Comparison of ENCODE assay signal across 7 cellular contexts in the genomic region with DNA sequence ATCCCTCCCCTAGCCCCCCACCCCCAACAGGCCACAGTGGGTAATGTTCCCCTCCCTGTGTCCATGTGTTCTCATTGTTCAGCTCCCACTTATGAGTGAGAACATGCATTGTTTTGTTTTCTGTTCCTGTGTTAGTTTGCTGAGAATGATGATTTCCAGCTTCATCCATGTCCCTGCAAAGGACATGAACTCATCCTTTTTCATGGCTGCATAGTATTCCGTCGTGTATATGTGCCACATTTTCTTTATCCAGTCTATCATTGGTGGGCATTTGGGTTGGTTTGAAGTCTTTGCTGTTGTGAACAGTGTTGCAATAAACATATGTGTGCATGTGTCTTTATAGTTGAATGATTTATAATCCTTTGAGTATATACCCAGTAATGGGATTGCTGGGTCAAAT. TPM values are rescaled to one million over a fixed set of nuclear protein-coding genes. Genes with fewer than 3 reads are reported as not detected.
"Had no signal": no experiment of that assay in that cellular context is flagged by ENCODE, and none has a peak within 500 bp of the region (broad histone marks: within the 10 kb centered on the region; RNA-seq: fewer than 3 reads in every experiment).

No MANE protein-coding gene starts in this region.

RNA-seq across cellular contexts. Expression of a gene that starts 38.5 kb away (rescaled TPM):
- total RNA-seq: OCI-LY7, Right ventricle myocardium inferior, Right ventricle myocardium superior, RPMI7951, SJCRH30, SJSA1, SK-MEL-5 had no signal
